2 cellular contexts compared by ENCODE assay signal in genomic region chr19:43534305-43534612, GRCh38.
TF ChIP-seq lines count a peak whose summit lies in the region.

No MANE protein-coding gene starts in this region.

TF ChIP-seq in H1, 55 proteins besides CTCF, POLR2A, EP300 and RAD21:
- TF ChIP-seq RNF2 (IDR thresholded peaks at IDR 0.05; ENCODE audit: borderline replicate concordance, low read depth, low read length, missing control alignments, poor library complexity, severe bottlenecking) (no peak), CHD7 (IDR thresholded peaks at IDR 0.05; ENCODE audit: insufficient replicate concordance, low read length) (no peak), YY1 (IDR thresholded peaks at IDR 0.05; ENCODE audit: low read depth, low read length) (no peak), BACH1 (IDR thresholded peaks at IDR 0.05; ENCODE audit: low read length) (no peak), JUND (IDR thresholded peaks at IDR 0.05; ENCODE audit: low read length) (no peak), SIRT6 (IDR thresholded peaks at IDR 0.05; ENCODE audit: low read length) (no peak), CBX5 (IDR thresholded peaks at IDR 0.05; ENCODE audit: low read depth, low read length) (no peak), GTF2F1 (IDR thresholded peaks at IDR 0.05; ENCODE audit: borderline replicate concordance, low read depth, low read length) (no peak), RXRA (IDR thresholded peaks at IDR 0.05; ENCODE audit: insufficient read depth, low read depth, low read length) (no peak), FOSL1 (IDR thresholded peaks at IDR 0.05; ENCODE audit: insufficient read depth, low read depth, low read length) (no peak), SIX5 (IDR thresholded peaks at IDR 0.05; ENCODE audit: low read depth, low read length) (no peak), EGR1 (IDR thresholded peaks at IDR 0.05; ENCODE audit: borderline replicate concordance, low read depth, low read length) (no peak), CREB1 (IDR thresholded peaks at IDR 0.05) (no peak), SAP30 (IDR thresholded peaks at IDR 0.05; ENCODE audit: insufficient read depth, insufficient replicate concordance, low read length) (no peak), CEBPB (IDR thresholded peaks at IDR 0.05; ENCODE audit: low read depth, low read length) (no peak)
TF ChIP-seq in H1: peak in this region for 0.

TF ChIP-seq in neural cell, 6 proteins besides CTCF, POLR2A, EP300 and RAD21:
- TF ChIP-seq SMC3 (conservative IDR thresholded peaks at IDR 0.05; ENCODE audit: poor library complexity) (no peak), EZH2 (IDR thresholded peaks at IDR 0.05; ENCODE audit: borderline replicate concordance, insufficient read depth, low read length, poor library complexity, severe bottlenecking) (no peak), REST (IDR thresholded peaks at IDR 0.05; ENCODE audit: borderline replicate concordance) (no peak), TAF1 (IDR thresholded peaks at IDR 0.05; ENCODE audit: low read depth) (no peak), POLR2AphosphoS5 (IDR thresholded peaks at IDR 0.05) (no peak)
